In the genomic region with DNA sequence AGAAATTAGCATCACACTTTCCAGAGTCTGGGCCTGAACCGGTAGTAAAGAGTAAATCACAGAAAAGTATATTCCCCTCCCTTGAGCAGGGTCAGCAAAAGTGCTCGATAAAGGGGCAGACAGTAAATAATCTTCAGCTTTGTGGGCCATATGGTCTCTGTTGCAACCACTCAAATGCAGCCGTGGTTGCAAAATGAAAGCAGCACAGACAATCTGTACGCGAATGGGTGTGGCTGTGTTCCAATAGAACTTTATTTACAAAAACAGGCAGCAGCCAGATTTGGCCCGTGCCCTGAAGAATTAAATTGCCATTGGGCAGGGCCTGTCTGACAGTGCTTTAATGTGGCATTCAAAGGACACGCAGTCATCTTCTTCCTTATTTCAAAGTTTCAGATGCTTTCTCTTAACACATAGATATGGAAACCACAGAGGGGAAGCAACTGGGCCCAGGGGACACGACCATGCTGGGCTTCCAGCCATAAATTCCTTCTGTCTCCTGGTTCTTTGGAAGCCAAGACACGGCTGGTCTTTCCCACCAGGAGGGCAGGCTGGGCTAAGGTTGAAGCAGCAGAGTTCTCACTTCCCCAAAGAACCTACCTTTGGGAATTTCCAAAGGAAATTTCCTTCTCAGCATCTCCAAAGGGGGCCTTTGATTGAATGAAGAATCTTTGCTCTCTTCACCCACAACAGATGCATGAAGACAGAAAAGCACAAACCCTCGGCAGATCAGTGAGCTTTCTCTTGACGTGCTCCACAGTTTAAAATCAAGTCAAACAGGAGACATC, we compare ENCODE assay signal across 8 cellular contexts.
DNase-seq lines count a peak whose midpoint lies in the region; ATAC-seq and TF ChIP-seq lines count a peak whose summit lies in the region.

No MANE protein-coding gene starts in this region.

- no peak overlapping the region for H3K4me3 ChIP-seq in mucosa of descending colon

- intact Hi-C loops in Right ventricle myocardium inferior (cut with DNase I): loop anchor here (2.0 to 10.0 kb wide), 3 partner anchors 43 to 170 kb away; partner anchors contain the start of gene RYBP
- intact Hi-C loops in cardiac septum (cut with DNase I): loop anchor here (5.0 to 10.0 kb wide), 4 partner anchors 43 to 540 kb away; partner anchors contain the start of gene RYBP
- intact Hi-C loops in mucosa of descending colon (cut with DNase I, micrococcal nuclease): no loop called here

- no peaks in the 10 kb centered on the region for H3K9me3 ChIP-seq in mucosa of descending colon

- DNase-seq in Right ventricle myocardium inferior (ENCODE audit: missing footprints): no peak
- no peak for DNase-seq in cardiac septum (ENCODE audit: low spot score)
- DNase-seq in NCI-H82 (lab: John Stamatoyannopoulos, UW): peak; percentile 65
- peak; percentile 20 for DNase-seq in cerebellum (ENCODE audit: low spot score)
- peak in 2 of 3 donors; percentile 60 to 78 for DNase-seq in mucosa of descending colon
- no peak for DNase-seq in stimulated activated CD4-positive, alpha-beta T cell treated with anti-CD3 and anti-CD28 coated beads, Interleukin-4, amount 100 ng/mL, for 24 hours
- no peak for DNase-seq in occipital lobe (lab: John Stamatoyannopoulos, UW)

- peaks cover 10% of the 10 kb centered on the region for H3K4me1 ChIP-seq in mucosa of descending colon (ENCODE audit: low read depth)

- TF ChIP-seq CTCF in mucosa of descending colon (IDR thresholded peaks at IDR 0.05): no peak

- ATAC-seq in Right ventricle myocardium inferior: peak; percentile 58
- peak; percentile 82 for ATAC-seq in mucosa of descending colon
- ATAC-seq in HG02938 (IDR thresholded peaks at IDR 0.05; ENCODE audit: unreplicated experiment): no peak

- no peaks in the 10 kb centered on the region for H3K36me3 ChIP-seq in mucosa of descending colon (ENCODE audit: low read depth)

Comparison
In these comparisons a context has a peak if more than half of its experiments do, and no peak if none do; other contexts are left out.
1. DNase-seq: peak in NCI-H82 (single experiment), cerebellum (single experiment) and mucosa of descending colon (2 of 3); none in Right ventricle myocardium inferior (single experiment), cardiac septum (single experiment), stimulated activated CD4-positive, alpha-beta T cell treated with anti-CD3 and anti-CD28 coated beads, Interleukin-4, amount 100 ng/mL, for 24 hours (single experiment) and occipital lobe (single experiment).
2. intact Hi-C loops: an anchor here in Right ventricle myocardium inferior (2.0 to 10.0 kb wide) and cardiac septum (5.0 to 10.0 kb wide); none called in mucosa of descending colon.